ENCODE assay signal across 9 cellular contexts in the genomic region with DNA sequence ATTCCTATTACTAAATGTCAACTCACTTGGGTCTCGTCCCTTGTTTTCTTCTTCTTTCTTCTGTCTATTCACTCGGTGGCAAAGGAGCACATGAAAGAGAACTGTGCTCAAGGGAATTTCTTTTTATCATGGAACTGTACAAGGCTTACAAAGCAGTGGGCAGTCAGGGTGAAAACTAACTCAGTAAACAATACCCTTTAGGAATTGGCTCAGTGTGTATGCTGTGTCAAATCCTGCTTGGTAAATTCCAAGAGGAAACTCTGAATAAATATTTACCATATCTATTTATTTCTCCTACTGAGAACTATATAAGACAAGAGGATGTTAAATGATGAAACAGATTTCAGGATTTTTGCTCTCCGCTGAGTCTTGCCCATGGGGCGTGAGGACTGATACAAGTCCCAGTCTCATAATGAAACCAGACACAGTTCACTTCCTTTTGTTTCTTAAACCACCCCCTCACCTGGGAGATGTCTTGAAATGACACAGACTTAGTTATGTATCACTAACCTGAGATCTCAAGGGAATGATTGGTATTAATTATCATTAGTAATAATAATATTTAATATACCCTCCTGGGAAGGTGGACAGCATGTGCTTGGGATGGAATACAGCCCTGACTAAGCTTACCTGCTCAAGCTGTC.
DNase-seq lines count a peak whose midpoint lies in the region; ATAC-seq and TF ChIP-seq lines count a peak whose summit lies in the region.
"Had no signal": no experiment of that assay in that cellular context is flagged by ENCODE, and none has a peak within 500 bp of the region (broad histone marks: within the 10 kb centered on the region; RNA-seq: fewer than 3 reads in every experiment).

No MANE protein-coding gene starts in this region.

- H3K27ac Mint-ChIP-seq in activated CD8-positive, alpha-beta memory T cell treated with anti-CD3 and anti-CD28 coated beads, Interleukin-2, amount 10 ng/mL, durations not matched to agents 7 days and 5 days: no peak overlapping the region
- H3K27ac Mint-ChIP-seq in T-helper 17 cell: peak overlapping the region; percentile 83
- H3K27ac Mint-ChIP-seq in stimulated activated memory B cell treated with anti-CD40 and anti-IgM and Interleukin-4, amounts not matched to agents 10 μg/mL and 1 μg/mL and 100 μg/mL, for 72 hours: peak overlapping the region; percentile 75

- H3K36me3 Mint-ChIP-seq in activated CD8-positive, alpha-beta memory T cell treated with anti-CD3 and anti-CD28 coated beads, Interleukin-2, amount 10 ng/mL, durations not matched to agents 7 days and 5 days: peaks cover 14% of the 10 kb centered on the region
- no peaks in the 10 kb centered on the region for H3K36me3 Mint-ChIP-seq in T-helper 17 cell (ENCODE audit: low read depth)
- peaks cover 8% of the 10 kb centered on the region for H3K36me3 Mint-ChIP-seq in stimulated activated memory B cell treated with anti-CD40 and anti-IgM and Interleukin-4, amounts not matched to agents 10 μg/mL and 1 μg/mL and 100 μg/mL, for 72 hours

- TF ChIP-seq CTCF in foreskin fibroblast (IDR thresholded peaks at IDR 0.05; ENCODE audit: low read depth, low read length): no peak

- peak; percentile 56 for ATAC-seq in activated CD8-positive, alpha-beta memory T cell treated with anti-CD3 and anti-CD28 coated beads, Interleukin-2, amount 10 ng/mL, durations not matched to agents 7 days and 5 days
- ATAC-seq in HG02884 (IDR thresholded peaks at IDR 0.05; ENCODE audit: unreplicated experiment) (peak; percentile 92), T-helper 17 cell (peak; percentile 46)
- ATAC-seq in stimulated activated memory B cell treated with anti-CD40 and anti-IgM and Interleukin-4, amounts not matched to agents 10 μg/mL and 1 μg/mL and 100 μg/mL, for 72 hours: peak; percentile 94

- DNase-seq in activated CD8-positive, alpha-beta memory T cell treated with anti-CD3 and anti-CD28 coated beads, Interleukin-2, amount 10 ng/mL, durations not matched to agents 7 days and 5 days: peak; percentile 63
- no peak for DNase-seq in activated CD8-positive, alpha-beta memory T cell treated with anti-CD3 and anti-CD28 coated beads, Interleukin-2, amount 50 U/mL, for 48 hours
- no peak for DNase-seq in T-helper 17 cell
- DNase-seq in foreskin fibroblast: no peak
- DNase-seq in NCI-H1105 (lab: John Stamatoyannopoulos, UW): no peak
- no peak for DNase-seq in SKM-1 (lab: John Stamatoyannopoulos, UW; ENCODE audit: unreplicated experiment)
- DNase-seq: trophoblast cell had no signal

- no peaks in the 10 kb centered on the region for H3K9me3 ChIP-seq in T-helper 17 cell (ENCODE audit: control insufficient read depth, low read length, poor library complexity, severe bottlenecking)

- peaks cover 10% of the 10 kb centered on the region for H3K27me3 Mint-ChIP-seq in activated CD8-positive, alpha-beta memory T cell treated with anti-CD3 and anti-CD28 coated beads, Interleukin-2, amount 10 ng/mL, durations not matched to agents 7 days and 5 days
- no peaks in the 10 kb centered on the region for H3K27me3 Mint-ChIP-seq in T-helper 17 cell
- H3K27me3 Mint-ChIP-seq in stimulated activated memory B cell treated with anti-CD40 and anti-IgM and Interleukin-4, amounts not matched to agents 10 μg/mL and 1 μg/mL and 100 μg/mL, for 72 hours: no peaks in the 10 kb centered on the region

- CTCF ChIA-PET in activated CD8-positive, alpha-beta memory T cell treated with anti-CD3 and anti-CD28 coated beads, Interleukin-2, amount 10 ng/mL, durations not matched to agents 7 days and 5 days (lab: Charles Lee): interaction anchor here (0.8 to 4.0 kb wide), 2 partner anchors 26 to 167 kb away, joined by 3 to 26 read pairs; no protein-coding TSS in a partner anchor

- H3K4me3 ChIP-seq in foreskin fibroblast (ENCODE audit: low read depth in 1 of 2, low read length in 2 of 2): no peak overlapping the region

- H3K4me3 Mint-ChIP-seq in activated CD8-positive, alpha-beta memory T cell treated with anti-CD3 and anti-CD28 coated beads, Interleukin-2, amount 10 ng/mL, durations not matched to agents 7 days and 5 days: no peak overlapping the region
- H3K4me3 Mint-ChIP-seq in T-helper 17 cell: no peak overlapping the region
- H3K4me3 Mint-ChIP-seq in stimulated activated memory B cell treated with anti-CD40 and anti-IgM and Interleukin-4, amounts not matched to agents 10 μg/mL and 1 μg/mL and 100 μg/mL, for 72 hours: peak overlapping the region; percentile 10

- peaks cover 86% of the 10 kb centered on the region for H3K4me1 Mint-ChIP-seq in activated CD8-positive, alpha-beta memory T cell treated with anti-CD3 and anti-CD28 coated beads, Interleukin-2, amount 10 ng/mL, durations not matched to agents 7 days and 5 days
- peaks cover 37% of the 10 kb centered on the region for H3K4me1 Mint-ChIP-seq in T-helper 17 cell
- peaks cover 57% of the 10 kb centered on the region for H3K4me1 Mint-ChIP-seq in stimulated activated memory B cell treated with anti-CD40 and anti-IgM and Interleukin-4, amounts not matched to agents 10 μg/mL and 1 μg/mL and 100 μg/mL, for 72 hours

- H3K9me3 Mint-ChIP-seq in activated CD8-positive, alpha-beta memory T cell treated with anti-CD3 and anti-CD28 coated beads, Interleukin-2, amount 10 ng/mL, durations not matched to agents 7 days and 5 days (ENCODE audit: low read depth): peaks cover 5% of the 10 kb centered on the region
- H3K9me3 Mint-ChIP-seq in stimulated activated memory B cell treated with anti-CD40 and anti-IgM and Interleukin-4, amounts not matched to agents 10 μg/mL and 1 μg/mL and 100 μg/mL, for 72 hours: peaks cover 5% of the 10 kb centered on the region
